Comparison of ENCODE assay signal across 8 cellular contexts in genomic region chr12:49331360-49332222, GRCh38. TPM values are rescaled to one million over a fixed set of nuclear protein-coding genes. Genes with fewer than 3 reads are reported as not detected.
DNase-seq lines count a peak whose midpoint lies in the region; ATAC-seq and TF ChIP-seq lines count a peak whose summit lies in the region.

No MANE protein-coding gene starts in this region.

- POLR2A ChIA-PET in OCI-LY7 (lab: Charles Lee) = interaction anchor here (1.0 to 1.1 kb wide), 2 partner anchors 9 to 230 kb away, joined by 3 to 13 read pairs; partner anchors contain the start of gene TROAP

- H3K79me1 ChIP-seq in mesenchymal stem cell (replicated peaks; ENCODE audit: low read length, poor library complexity, severe bottlenecking) = peaks cover 4% of the 10 kb centered on the region

- H3K18ac ChIP-seq in mesenchymal stem cell (ENCODE audit: low read depth in 1 of 2, low read length in 2 of 2) = no peak overlapping the region

- peak; percentile 51 for ATAC-seq in effector memory CD8-positive, alpha-beta T cell (replicated peaks)
- ATAC-seq in GM18511 (IDR thresholded peaks at IDR 0.05; ENCODE audit: unreplicated experiment) (no peak), HG02588 (IDR thresholded peaks at IDR 0.05; ENCODE audit: unreplicated experiment) (no peak)

- H3K9me3 ChIP-seq in OCI-LY7 (ENCODE audit: low read length) (no peaks in the 10 kb centered on the region), mesenchymal stem cell (ENCODE audit: control insufficient read depth, low read length) (no peaks in the 10 kb centered on the region), uterus (no peaks in the 10 kb centered on the region)

- H2AFZ ChIP-seq in OCI-LY7 (ENCODE audit: low read length) = no peak overlapping the region
- no peak overlapping the region for H2AFZ ChIP-seq in mesenchymal stem cell (ENCODE audit: low read depth, low read length)

- WGBS in mesenchymal stem cell = 61% methylated on average over 11 of the region's 11 CpGs

- H3K4me2 ChIP-seq in OCI-LY7 (ENCODE audit: low read length) (no peak overlapping the region), mesenchymal stem cell (ENCODE audit: low read length, poor library complexity, severe bottlenecking) (no peak overlapping the region)

- peak; percentile 89 for DNase-seq in AG08396 (ENCODE audit: low spot score)
- peak; percentile 28 for DNase-seq in OCI-LY7 (ENCODE audit: low spot score)
- no peak for DNase-seq in effector memory CD8-positive, alpha-beta T cell
- peak; percentile 86 for DNase-seq in mesenchymal stem cell
- peak; percentile 39 to 58 for DNase-seq in uterus

- H3K27me3 ChIP-seq in mesenchymal stem cell (ENCODE audit: control insufficient read depth in 1 of 2, insufficient read depth in 1 of 2, low read length in 2 of 2) (peaks cover 13 to 41% of the 10 kb centered on the region in 2 experiments), uterus (peaks cover 4 to 12% of the 10 kb centered on the region in 2 donors)

- CTCF ChIA-PET in OCI-LY7 (lab: Charles Lee; ENCODE audit: unreplicated experiment) = interaction anchor here (0.5 to 1.1 kb wide), 5 partner anchors 8 to 69 kb away, joined by 3 to 4 read pairs (median 3); partner anchors contain the start of gene TROAP

- H3K27me3 Mint-ChIP-seq in effector memory CD8-positive, alpha-beta T cell = peaks cover 30 to 49% of the 10 kb centered on the region in 2 donors

- H3K79me2 ChIP-seq in OCI-LY7 (ENCODE audit: insufficient read depth, low read depth, low read length) = no peaks in the 10 kb centered on the region

- peaks cover 11% of the 10 kb centered on the region for H3K36me3 Mint-ChIP-seq in effector memory CD8-positive, alpha-beta T cell (ENCODE audit: insufficient read depth)

- no TSS peak for BruUV-seq in OCI-LY7 (replicated peaks; lab: Mats Ljungman, UMichigan)

- intact Hi-C loops in OCI-LY7 (cut with micrococcal nuclease; ENCODE audit: unreplicated experiment) (no loop called here), uterus (cut with DNase I; ENCODE audit: low total_unique reads) (loop anchor here (10.0 kb wide), 1 partner anchor 183 kb away; no protein-coding TSS in a partner anchor)

- no peak overlapping the region for H2BK120ac ChIP-seq in mesenchymal stem cell (ENCODE audit: low read depth, low read length)

- no peak overlapping the region for H3K14ac ChIP-seq in mesenchymal stem cell (ENCODE audit: low read length in 2 of 2)

- no peak overlapping the region for H2AK5ac ChIP-seq in mesenchymal stem cell (ENCODE audit: low read length, severe bottlenecking)

- no peak for TF ChIP-seq POLR2A in uterus (IDR thresholded peaks at IDR 0.05)

- peaks cover 45% of the 10 kb centered on the region for H3K36me3 ChIP-seq in OCI-LY7 (ENCODE audit: insufficient read depth, low read length)
- H3K36me3 ChIP-seq in mesenchymal stem cell (ENCODE audit: control insufficient read depth in 1 of 2, insufficient read depth in 2 of 2, low read depth in 1 of 2, low read length in 2 of 2) = peaks cover 8 to 21% of the 10 kb centered on the region in 2 experiments
- H3K36me3 ChIP-seq in uterus = no peaks in the 10 kb centered on the region

- H3K4me1 ChIP-seq in OCI-LY7 (ENCODE audit: insufficient read depth, low read length, poor library complexity, severe bottlenecking) = peaks cover under 1% of the 10 kb centered on the region
- peaks cover 8% of the 10 kb centered on the region for H3K4me1 ChIP-seq in mesenchymal stem cell (ENCODE audit: control insufficient read depth, insufficient read depth, low read depth, low read length)
- no peaks in the 10 kb centered on the region for H3K4me1 ChIP-seq in uterus

- H2BK15ac ChIP-seq in mesenchymal stem cell (ENCODE audit: low read depth, poor library complexity, severe bottlenecking) = no peak overlapping the region

- H3K4me3 Mint-ChIP-seq in effector memory CD8-positive, alpha-beta T cell = no peak overlapping the region

- no peak overlapping the region for H3K23ac ChIP-seq in mesenchymal stem cell (ENCODE audit: low read length in 2 of 2)

- no peaks in the 10 kb centered on the region for H3K9me2 ChIP-seq in OCI-LY7 (ENCODE audit: insufficient read depth, low read length)

- H2BK12ac ChIP-seq in mesenchymal stem cell (ENCODE audit: low read length in 2 of 2) = peak overlapping the region in 1 of 2 experiments; percentile 45

- no peak overlapping the region for H3K27ac ChIP-seq in OCI-LY7 (ENCODE audit: low read depth, low read length, poor library complexity, severe bottlenecking)
- H3K27ac ChIP-seq in mesenchymal stem cell (ENCODE audit: low read length, poor library complexity, severe bottlenecking) = no peak overlapping the region
- H3K27ac ChIP-seq in uterus = no peak overlapping the region

- no peaks in the 10 kb centered on the region for H3K9me3 Mint-ChIP-seq in effector memory CD8-positive, alpha-beta T cell

- no peak overlapping the region for H3K4ac ChIP-seq in mesenchymal stem cell (ENCODE audit: low read depth in 1 of 2, low read length in 2 of 2)

- H3K9ac ChIP-seq in mesenchymal stem cell (ENCODE audit: low read length) = no peak overlapping the region

- H3K4me3 ChIP-seq in GM12875 (ENCODE audit: low read depth, low read length) (no peak overlapping the region), OCI-LY7 (ENCODE audit: low read depth, low read length, poor library complexity, severe bottlenecking) (no peak overlapping the region), mesenchymal stem cell (ENCODE audit: insufficient read depth in 1 of 2, low read depth in 1 of 2, low read length in 2 of 2) (no peak overlapping the region), uterus (no peak overlapping the region)

- TF ChIP-seq CTCF in GM12875 (IDR thresholded peaks at IDR 0.05; ENCODE audit: borderline replicate concordance, insufficient read depth, low read depth, low read length) (peak; percentile 56), OCI-LY7 (conservative IDR thresholded peaks at IDR 0.05; ENCODE audit: low read length) (peak; percentile 70), uterus (IDR thresholded peaks at IDR 0.05) (peak; percentile 60 to 84 (median 75))

- no peak overlapping the region for H4K8ac ChIP-seq in mesenchymal stem cell (ENCODE audit: low read length)

- H3K4me1 Mint-ChIP-seq in effector memory CD8-positive, alpha-beta T cell (ENCODE audit: low read depth in 2 of 2) = peaks cover 4 to 9% of the 10 kb centered on the region in 2 donors

- no peaks in the 10 kb centered on the region for H4K20me1 ChIP-seq in OCI-LY7 (ENCODE audit: insufficient read depth, low read length)

- H3K27ac Mint-ChIP-seq in effector memory CD8-positive, alpha-beta T cell = no peak overlapping the region

- no peak overlapping the region for H4K91ac ChIP-seq in mesenchymal stem cell (ENCODE audit: low read length)

- no peak overlapping the region for H2BK5ac ChIP-seq in mesenchymal stem cell (ENCODE audit: low read depth, low read length, poor library complexity, severe bottlenecking)

RNA-seq across cellular contexts. Expression of gene C1QL4, which starts 5.4 kb away (rescaled TPM):
- 0.19 and 0.21 TPM in 2 replicates for total RNA-seq in OCI-LY7 (2014; rRNA removed; shearing (Covaris generic))
- total RNA-seq in OCI-LY7 (2022) = 0.17 TPM in 1 of 2 replicates, not detected in the other
- polyA plus RNA-seq in mesenchymal stem cell (2013, experiment 1 of 2) = not detected
- not detected for polyA plus RNA-seq in mesenchymal stem cell (2013, experiment 2 of 2)
- 1 to 10 TPM in 1 of 4 donors, not detected in 3; 1.7 TPM for total RNA-seq in uterus

RNA-seq across cellular contexts. Expression of gene TROAP, which starts 8.5 kb away (rescaled TPM):
- total RNA-seq in OCI-LY7 (2014; rRNA removed; shearing (Covaris generic)) = 116 and 150 TPM in 2 replicates
- 141 and 176 TPM in 2 replicates for total RNA-seq in OCI-LY7 (2022)
- 7.5 TPM for polyA plus RNA-seq in mesenchymal stem cell (2013, experiment 1 of 2)
- 6.9 TPM for polyA plus RNA-seq in mesenchymal stem cell (2013, experiment 2 of 2)
- total RNA-seq in uterus = 10 to 100 TPM in 1 of 4 donors, 1 to 10 TPM in 1, not detected in 2; 1.8 to 10.2 TPM

RNA-seq across cellular contexts. Expression of gene DNAJC22, which starts 15.1 kb away (rescaled TPM):
- total RNA-seq in OCI-LY7 (2014; rRNA removed; shearing (Covaris generic)) = 0.16 TPM in 1 of 2 replicates, not detected in the other
- 0.76 and 1.1 TPM in 2 replicates for total RNA-seq in OCI-LY7 (2022)
- polyA plus RNA-seq in mesenchymal stem cell (2013, experiment 1 of 2) = 1.6 TPM
- polyA plus RNA-seq in mesenchymal stem cell (2013, experiment 2 of 2) = 1.8 TPM
- 1 to 10 TPM in 1 of 4 donors, not detected in 3; 4.5 TPM for total RNA-seq in uterus

RNA-seq across cellular contexts. Expression of gene SPATS2, which starts 35.7 kb away (rescaled TPM):
- 19.1 and 22.7 TPM in 2 replicates for total RNA-seq in OCI-LY7 (2014; rRNA removed; shearing (Covaris generic))
- total RNA-seq in OCI-LY7 (2022) (36.4 and 37.5 TPM in 2 replicates), uterus (10 to 100 TPM in 2 of 4 donors, 1 to 10 TPM in 2; 3.3 to 46.0 (median 16.0) TPM)
- 42.1 TPM for polyA plus RNA-seq in mesenchymal stem cell (2013, experiment 1 of 2)
- 43.0 TPM for polyA plus RNA-seq in mesenchymal stem cell (2013, experiment 2 of 2)

RNA-seq across cellular contexts. Expression of gene PRPH, which starts 36.6 kb away (rescaled TPM):
- total RNA-seq in OCI-LY7 (2014; rRNA removed; shearing (Covaris generic)) = not detected in 2 replicates
- total RNA-seq in OCI-LY7 (2022) = not detected in 2 replicates
- polyA plus RNA-seq in mesenchymal stem cell (2013, experiment 1 of 2) = not detected
- not detected for polyA plus RNA-seq in mesenchymal stem cell (2013, experiment 2 of 2)
- 1 to 10 TPM in 2 of 4 donors, not detected in 2; 4.7 to 5.6 TPM for total RNA-seq in uterus

Comparison
In these comparisons a context has a peak if more than half of its experiments do, and no peak if none do; other contexts are left out.
1. DNase-seq: peak in AG08396 (single experiment), OCI-LY7 (single experiment), mesenchymal stem cell (single experiment) and uterus (2 of 2); none in effector memory CD8-positive, alpha-beta T cell (0 of 3).
2. RNA of gene TROAP, which starts 8.5 kb away (total RNA-seq): 116 to 176 TPM in OCI-LY7; 1.8 to 10.2 TPM in uterus; every median in the first group is over 10 times any median in the second.
3. Peak in every context shown above with its lines, with median percentiles within 50 percentile points of each other: CTCF ChIP-seq.